ENCODE assay signal across 8 cellular contexts in genomic region chr15:94206463-94207167, GRCh38. TPM values are rescaled to one million over a fixed set of nuclear protein-coding genes. Genes with fewer than 3 reads are reported as not detected.
A peak's percentile ranks its signal among the peaks of the same experiment; 100 is the strongest.
DNase-seq lines count a peak whose midpoint lies in the region; ATAC-seq and TF ChIP-seq lines count a peak whose summit lies in the region.

No MANE protein-coding gene starts in this region.

- no peak for TF ChIP-seq RAD21 in SK-N-SH (IDR thresholded peaks at IDR 0.05; ENCODE audit: low read length)

- H3F3A ChIP-seq in SK-N-SH (replicated peaks; ENCODE audit: insufficient read depth): no peaks in the 10 kb centered on the region

- H3K27ac Mint-ChIP-seq in activated T-cell treated with anti-CD3 and anti-CD28 coated beads, Interleukin-2, amount 50 U/mL, for 24 hours: peak overlapping the region; percentile 91
- H3K27ac Mint-ChIP-seq in naive B cell (peak overlapping the region in 1 of 6 donors; percentile 16), osteocyte (ENCODE audit: unreplicated experiment) (no peak overlapping the region)

- H3K9me3 ChIP-seq in SK-N-SH: no peaks in the 10 kb centered on the region

- H3K4me3 ChIP-seq in SK-N-SH (ENCODE audit: low read depth in 2 of 2, low read length in 1 of 2): no peak overlapping the region

- H3K27ac ChIP-seq in SK-N-SH (ENCODE audit: low read depth in 2 of 2, low read length in 1 of 2): no peak overlapping the region

- no peaks in the 10 kb centered on the region for H4K20me1 ChIP-seq in SK-N-SH (ENCODE audit: insufficient read depth)

- TF ChIP-seq CTCF in osteocyte (IDR thresholded peaks at IDR 0.05) (no peak), SK-N-SH (IDR thresholded peaks at IDR 0.05) (no peak)

- H3K27me3 Mint-ChIP-seq in activated T-cell treated with anti-CD3 and anti-CD28 coated beads, Interleukin-2, amount 50 U/mL, for 24 hours: peaks cover 26% of the 10 kb centered on the region
- H3K27me3 Mint-ChIP-seq in naive B cell: peaks cover 5 to 11% (median 7%) of the 10 kb centered on the region in 3 donors
- H3K27me3 Mint-ChIP-seq in osteocyte (ENCODE audit: unreplicated experiment): no peaks in the 10 kb centered on the region

- no peak overlapping the region for H3K9ac ChIP-seq in SK-N-SH

- WGBS in SK-N-SH (ENCODE audit: low lambda C conversion rate): 53% methylated on average over 11 of the region's 11 CpGs

- no peaks in the 10 kb centered on the region for H3K27me3 ChIP-seq in SK-N-SH (ENCODE audit: insufficient read depth)

- no peaks in the 10 kb centered on the region for H3K4me1 ChIP-seq in SK-N-SH (ENCODE audit: control insufficient read depth in 1 of 2, insufficient read depth in 2 of 2, low read depth in 1 of 2, low read length in 1 of 2)

- H2AFZ ChIP-seq in SK-N-SH (ENCODE audit: low read depth): no peak overlapping the region

- no peaks in the 10 kb centered on the region for H3K9me3 Mint-ChIP-seq in activated T-cell treated with anti-CD3 and anti-CD28 coated beads, Interleukin-2, amount 50 U/mL, for 24 hours
- H3K9me3 Mint-ChIP-seq in naive B cell (peaks cover 0 to 4% (median 0%) of the 10 kb centered on the region in 7 donors), osteocyte (ENCODE audit: unreplicated experiment) (peaks cover 10% of the 10 kb centered on the region)

- no peak for TF ChIP-seq EP300 in SK-N-SH (IDR thresholded peaks at IDR 0.05; ENCODE audit: borderline replicate concordance in 1 of 2, low read depth in 1 of 2, low read length in 1 of 2)

- POLR2A ChIA-PET in SK-N-SH (lab: Yijun Ruan, JAX): no interaction called here

- H3K79me2 ChIP-seq in SK-N-SH (ENCODE audit: insufficient read depth): no peaks in the 10 kb centered on the region

- CTCF ChIA-PET in SK-N-SH (lab: Yijun Ruan, JAX): no interaction called here

- DNase-seq in CMK (ENCODE audit: low read depth) (peak; percentile 25), naive B cell (peak; percentile 6), osteocyte (ENCODE audit: extremely low spot score, unreplicated experiment) (no peak), pons (ENCODE audit: low spot score) (no peak), NCI-H446 (lab: John Stamatoyannopoulos, UW) (no peak), SK-N-SH (no peak)
- peak; percentile 32 for DNase-seq in activated T-cell treated with anti-CD3 and anti-CD28 coated beads, Interleukin-2, amount 50 U/mL, for 24 hours

- no peaks in the 10 kb centered on the region for H3K36me3 ChIP-seq in SK-N-SH (replicated peaks in 1 of 2; ENCODE audit: control insufficient read depth in 1 of 2, insufficient read depth in 2 of 2, low read length in 1 of 2)

- ATAC-seq in HG03342 (IDR thresholded peaks at IDR 0.05; ENCODE audit: unreplicated experiment) (peak; percentile 59), naive B cell (ENCODE audit: low read depth in 2 of 2) (peak; percentile 42 to 70)

- no peaks in the 10 kb centered on the region for H3K36me3 Mint-ChIP-seq in activated T-cell treated with anti-CD3 and anti-CD28 coated beads, Interleukin-2, amount 50 U/mL, for 24 hours (ENCODE audit: low read depth)
- H3K36me3 Mint-ChIP-seq in naive B cell: no peaks in the 10 kb centered on the region
- no peaks in the 10 kb centered on the region for H3K36me3 Mint-ChIP-seq in osteocyte (ENCODE audit: unreplicated experiment)

- H3K4me3 Mint-ChIP-seq in activated T-cell treated with anti-CD3 and anti-CD28 coated beads, Interleukin-2, amount 50 U/mL, for 24 hours: peak overlapping the region; percentile 54
- H3K4me3 Mint-ChIP-seq in naive B cell (peak overlapping the region; percentile 0 to 87 (median 68)), osteocyte (ENCODE audit: unreplicated experiment) (no peak overlapping the region)

- H3K4me1 Mint-ChIP-seq in activated T-cell treated with anti-CD3 and anti-CD28 coated beads, Interleukin-2, amount 50 U/mL, for 24 hours (ENCODE audit: low read depth): peaks cover 21% of the 10 kb centered on the region
- H3K4me1 Mint-ChIP-seq in naive B cell (peaks cover 7 to 15% (median 13%) of the 10 kb centered on the region in 3 donors), osteocyte (ENCODE audit: unreplicated experiment) (no peaks in the 10 kb centered on the region)

- no peaks in the 10 kb centered on the region for H3K9me2 ChIP-seq in SK-N-SH

- no peak overlapping the region for H3K4me2 ChIP-seq in SK-N-SH

TF ChIP-seq in SK-N-SH, 30 proteins besides CTCF, POLR2A, EP300 and RAD21:
- TF ChIP-seq FOSL2 (IDR thresholded peaks at IDR 0.05; ENCODE audit: borderline replicate concordance, low read depth) (no peak), ELF1 (IDR thresholded peaks at IDR 0.05) (no peak), EZH2phosphoT487 (IDR thresholded peaks at IDR 0.05; ENCODE audit: borderline replicate concordance, low read depth) (no peak), CHD2 (IDR thresholded peaks at IDR 0.05; ENCODE audit: low read length, partially characterized antibody) (no peak), RFX5 (IDR thresholded peaks at IDR 0.05; ENCODE audit: low read length) (no peak)
- TF ChIP-seq, protein P1, sequence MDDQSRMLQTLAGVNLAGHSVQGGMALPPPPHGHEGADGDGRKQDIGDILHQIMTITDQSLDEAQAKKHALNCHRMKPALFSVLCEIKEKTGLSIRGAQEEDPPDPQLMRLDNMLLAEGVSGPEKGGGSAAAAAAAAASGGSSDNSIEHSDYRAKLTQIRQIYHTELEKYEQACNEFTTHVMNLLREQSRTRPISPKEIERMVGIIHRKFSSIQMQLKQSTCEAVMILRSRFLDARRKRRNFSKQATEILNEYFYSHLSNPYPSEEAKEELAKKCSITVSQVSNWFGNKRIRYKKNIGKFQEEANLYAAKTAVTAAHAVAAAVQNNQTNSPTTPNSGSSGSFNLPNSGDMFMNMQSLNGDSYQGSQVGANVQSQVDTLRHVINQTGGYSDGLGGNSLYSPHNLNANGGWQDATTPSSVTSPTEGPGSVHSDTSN (IDR thresholded peaks at IDR 0.05): no peak

RNA-seq across cellular contexts. Expression of gene MCTP2, which starts 24.7 kb away (rescaled TPM):
- polyA plus RNA-seq in naive B cell (ENCODE audit: low read depth in 6 of 6) (10 to 100 TPM; 12.7 to 30.5 (median 17.5) TPM), SK-N-SH (2012; rRNA removed) (0.26 and 0.52 TPM in 2 replicates)
- 0.26 and 0.32 TPM in 2 replicates for total RNA-seq in osteocyte
- polyA plus RNA-seq in SK-N-SH (2012; cell fraction: cytosol; rRNA removed): 0.13 and 0.38 TPM in 2 replicates
- 0.23 and 0.82 TPM in 2 replicates for polyA plus RNA-seq in SK-N-SH (2012; cell fraction: nucleus; rRNA removed)

Comparison
In these comparisons a context has a peak if more than half of its experiments do, and no peak if none do; other contexts are left out.
1. DNase-seq: peak in CMK (single experiment), activated T-cell treated with anti-CD3 and anti-CD28 coated beads, Interleukin-2, amount 50 U/mL, for 24 hours (single experiment) and naive B cell (single experiment); none in osteocyte (single experiment), pons (single experiment), NCI-H446 (0 of 2) and SK-N-SH (single experiment).
2. RNA of gene MCTP2, which starts 24.7 kb away (polyA plus RNA-seq): 12.7 to 30.5 TPM in naive B cell; 0.13 to 0.82 TPM in SK-N-SH; every median in the first group is over 4 times any median in the second.